Comparison of ENCODE assay signal across 1 cellular context in the genomic region with DNA sequence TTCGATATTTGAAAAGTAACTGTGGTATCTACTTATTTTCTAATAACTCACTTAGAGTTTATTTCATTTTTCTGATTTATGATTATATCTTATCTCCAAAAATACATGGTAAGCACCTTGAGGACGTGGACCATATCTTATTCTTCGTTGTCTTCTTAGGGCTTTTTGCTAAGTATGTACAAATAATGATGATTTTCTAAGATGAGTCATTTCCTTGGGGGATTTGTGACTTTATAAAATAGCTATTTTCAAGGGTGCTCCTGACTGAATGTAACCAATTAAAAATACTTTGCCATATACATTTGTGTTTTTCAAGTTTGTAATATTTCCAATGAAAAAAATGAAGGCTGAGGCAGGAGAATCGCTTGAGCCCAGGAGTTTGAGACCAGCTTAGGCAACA.
TF ChIP-seq lines count a peak whose summit lies in the region.

No MANE protein-coding gene starts in this region.

TF ChIP-seq in HCT116, 20 proteins besides CTCF, POLR2A, EP300 and RAD21 (continued from another document):
- TF ChIP-seq, protein P1, sequence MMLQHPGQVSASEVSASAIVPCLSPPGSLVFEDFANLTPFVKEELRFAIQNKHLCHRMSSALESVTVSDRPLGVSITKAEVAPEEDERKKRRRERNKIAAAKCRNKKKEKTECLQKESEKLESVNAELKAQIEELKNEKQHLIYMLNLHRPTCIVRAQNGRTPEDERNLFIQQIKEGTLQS (IDR thresholded peaks at IDR 0.05): no peak
- TF ChIP-seq TCF7L2 (IDR thresholded peaks at IDR 0.05; ENCODE audit: borderline replicate concordance, extremely low read depth, insufficient read depth, insufficient read length) (no peak), FOSL1 (IDR thresholded peaks at IDR 0.05; ENCODE audit: low read depth) (no peak), CEBPB (IDR thresholded peaks at IDR 0.05; ENCODE audit: low read depth) (no peak), SP1 (IDR thresholded peaks at IDR 0.05; ENCODE audit: low read depth) (no peak), EZH2 (IDR thresholded peaks at IDR 0.05) (no peak)
- TF ChIP-seq, protein P2, sequence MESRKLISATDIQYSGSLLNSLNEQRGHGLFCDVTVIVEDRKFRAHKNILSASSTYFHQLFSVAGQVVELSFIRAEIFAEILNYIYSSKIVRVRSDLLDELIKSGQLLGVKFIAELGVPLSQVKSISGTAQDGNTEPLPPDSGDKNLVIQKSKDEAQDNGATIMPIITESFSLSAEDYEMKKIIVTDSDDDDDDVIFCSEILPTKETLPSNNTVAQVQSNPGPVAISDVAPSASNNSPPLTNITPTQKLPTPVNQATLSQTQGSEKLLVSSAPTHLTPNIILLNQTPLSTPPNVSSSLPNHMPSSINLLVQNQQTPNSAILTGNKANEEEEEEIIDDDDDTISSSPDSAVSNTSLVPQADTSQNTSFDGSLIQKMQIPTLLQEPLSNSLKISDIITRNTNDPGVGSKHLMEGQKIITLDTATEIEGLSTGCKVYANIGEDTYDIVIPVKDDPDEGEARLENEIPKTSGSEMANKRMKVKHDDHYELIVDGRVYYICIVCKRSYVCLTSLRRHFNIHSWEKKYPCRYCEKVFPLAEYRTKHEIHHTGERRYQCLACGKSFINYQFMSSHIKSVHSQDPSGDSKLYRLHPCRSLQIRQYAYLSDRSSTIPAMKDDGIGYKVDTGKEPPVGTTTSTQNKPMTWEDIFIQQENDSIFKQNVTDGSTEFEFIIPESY (IDR thresholded peaks at IDR 0.05; ENCODE audit: extremely low read depth, insufficient replicate concordance, low read length): no peak
